ENCODE assay signal across 8 cellular contexts in the genomic region with DNA sequence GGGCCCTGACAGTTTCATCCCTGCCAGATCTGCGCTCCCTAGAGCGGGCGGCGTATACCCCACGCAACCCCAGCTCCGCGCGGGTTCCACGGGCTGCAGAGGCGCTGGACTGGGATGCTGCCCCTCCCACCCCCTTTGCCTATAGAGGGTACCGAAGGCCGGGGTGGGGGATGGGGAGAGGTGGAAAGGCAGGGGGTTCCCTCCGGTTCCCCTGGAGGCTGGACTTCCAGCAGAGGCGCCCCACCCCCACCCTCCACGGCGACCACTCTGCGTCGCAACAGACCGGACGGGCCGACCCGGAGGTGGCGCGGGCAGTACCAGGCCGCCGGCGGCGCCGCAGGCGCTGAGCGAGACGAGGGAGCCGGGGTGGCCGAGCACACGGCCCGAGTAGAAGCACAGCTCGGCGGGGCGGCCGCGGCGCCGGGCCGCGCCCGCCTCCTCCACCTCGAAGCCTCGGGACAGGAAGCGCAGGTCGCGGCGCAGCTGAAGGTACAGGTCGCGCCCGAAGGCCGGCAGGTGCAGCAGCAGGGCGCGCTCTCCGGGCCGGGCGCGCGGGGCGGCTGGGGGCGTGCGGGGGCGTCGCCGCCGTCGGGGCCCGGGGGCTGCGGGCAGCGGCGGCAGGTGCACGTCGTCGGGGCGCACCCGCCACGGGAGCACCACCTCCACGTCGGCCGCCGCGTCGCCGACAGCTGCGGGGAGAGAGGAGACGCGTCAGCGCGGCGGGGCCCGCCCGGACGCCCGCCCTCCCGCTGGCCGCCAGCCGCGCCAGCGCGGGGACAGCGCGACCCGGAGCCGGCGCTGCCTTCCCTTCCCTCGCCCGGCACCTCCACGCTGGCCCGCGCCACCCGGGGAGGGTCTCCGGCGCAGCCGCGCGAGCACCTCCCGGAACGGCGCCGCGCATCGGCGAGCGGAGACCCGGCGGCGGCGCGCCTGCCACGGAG. TPM values are rescaled to one million over a fixed set of nuclear protein-coding genes. Genes with fewer than 3 reads are reported as not detected.
A peak's percentile ranks its signal among the peaks of the same experiment; 100 is the strongest.
DNase-seq lines count a peak whose midpoint lies in the region; ATAC-seq lines count a peak whose summit lies in the region.

No MANE protein-coding gene starts in this region.

- H3K27me3 Mint-ChIP-seq in immature natural killer cell (ENCODE audit: low read depth in 3 of 3) = peaks cover 16 to 33% (median 20%) of the 10 kb centered on the region in 3 donors

- peak overlapping the region in 2 of 6 donors; percentile 19 to 74 for H3K27ac Mint-ChIP-seq in immature natural killer cell

- peak; percentile 9 for ATAC-seq in HG02943 (IDR thresholded peaks at IDR 0.05; ENCODE audit: low read depth, unreplicated experiment)
- peak; percentile 8 for ATAC-seq in stimulated activated naive CD8-positive, alpha-beta T cell treated with anti-CD3 and anti-CD28 coated beads, Interleukin-15, Interleukin-2, amounts not matched to agents 100 U/mL and 50 U/mL, for 24 hours

- peak overlapping the region; percentile 74 to 79 (median 78) for H3K4me3 Mint-ChIP-seq in immature natural killer cell

- H3K4me1 Mint-ChIP-seq in immature natural killer cell = peaks cover 13 to 19% of the 10 kb centered on the region in 2 donors

- H3K36me3 Mint-ChIP-seq in immature natural killer cell = peaks cover 0 to 3% (median 0%) of the 10 kb centered on the region in 3 donors

- H3K9me3 Mint-ChIP-seq in immature natural killer cell = no peaks in the 10 kb centered on the region

- intact Hi-C loops in head of caudate nucleus (cut with DNase I) = loop anchor here (5.0 to 10.0 kb wide), 3 partner anchors 264 to 776 kb away; a partner anchor contains a TSS
- intact Hi-C loops in posterior vena cava (cut with DNase I) = loop anchor here in 1 of 2 donors (5.0 kb wide), 1 partner anchor 414 kb away; no protein-coding TSS in a partner anchor

- DNase-seq in DMS53 treated with DMSO at 0.1 percent for 48 hours (lab: John Stamatoyannopoulos, UW; ENCODE audit: unreplicated experiment) = peak; percentile 1
- DNase-seq in activated naive CD4-positive, alpha-beta T cell treated with anti-CD3 and anti-CD28 coated beads, Interleukin-2, amount 50 U/mL, for 16 hours = peak; percentile 39
- DNase-seq in immature natural killer cell = peak; percentile 36 to 51 (median 48)
- DNase-seq in stimulated activated naive CD8-positive, alpha-beta T cell treated with anti-CD3 and anti-CD28 coated beads, Interleukin-15, Interleukin-2, amounts not matched to agents 100 U/mL and 50 U/mL, for 24 hours = peak; percentile 33
- DNase-seq in head of caudate nucleus = no peak
- DNase-seq in posterior vena cava (ENCODE audit: low spot score) = no peak
- DNase-seq in GM03348 (ENCODE audit: low spot score) = no peak

RNA-seq across cellular contexts. Expression of a gene that starts 0.8 kb away (rescaled TPM):
- under 1 TPM in 2 of 3 donors, not detected in 1; 0.27 to 0.53 TPM for polyA plus RNA-seq in immature natural killer cell
- total RNA-seq in posterior vena cava = 1 to 10 TPM; 4.0 to 6.8 TPM

Comparison
In these comparisons a context has a peak if more than half of its experiments do, and no peak if none do; other contexts are left out.
1. DNase-seq: peak in DMS53 treated with DMSO at 0.1 percent for 48 hours (single experiment), activated naive CD4-positive, alpha-beta T cell treated with anti-CD3 and anti-CD28 coated beads, Interleukin-2, amount 50 U/mL, for 16 hours (single experiment), immature natural killer cell (3 of 3) and stimulated activated naive CD8-positive, alpha-beta T cell treated with anti-CD3 and anti-CD28 coated beads, Interleukin-15, Interleukin-2, amounts not matched to agents 100 U/mL and 50 U/mL, for 24 hours (single experiment); none in head of caudate nucleus (0 of 42), posterior vena cava (single experiment) and GM03348 (single experiment).